Comparison of ENCODE assay signal across 9 cellular contexts in genomic region chr7:11373546-11374142, GRCh38.
DNase-seq lines count a peak whose midpoint lies in the region; ATAC-seq and TF ChIP-seq lines count a peak whose summit lies in the region.
"Had no signal": no experiment of that assay in that cellular context is flagged by ENCODE, and none has a peak within 500 bp of the region (broad histone marks: within the 10 kb centered on the region; RNA-seq: fewer than 3 reads in every experiment).

No MANE protein-coding gene starts in this region.

- no peak overlapping the region for H3K9ac ChIP-seq in MM.1S (ENCODE audit: low read length)
- H3K9ac ChIP-seq: BLaER1 had no signal

- no peaks in the 10 kb centered on the region for H4K20me1 ChIP-seq in MM.1S (ENCODE audit: insufficient read depth, low read length)
- H4K20me1 ChIP-seq: BLaER1 had no signal

- H3K4me3 Mint-ChIP-seq in neural crest cell: no peak overlapping the region

- no peaks in the 10 kb centered on the region for H3K36me3 Mint-ChIP-seq in neural crest cell (ENCODE audit: low read depth)

- H3F3A ChIP-seq in MM.1S (ENCODE audit: insufficient read depth, low read length): no peaks in the 10 kb centered on the region

- TF ChIP-seq CTCF in MM.1S (IDR thresholded peaks at IDR 0.05; ENCODE audit: low read length) (peak; percentile 65), astrocyte of the spinal cord (IDR thresholded peaks at IDR 0.05; ENCODE audit: low read depth, low read length) (peak; percentile 62), neural crest cell (conservative IDR thresholded peaks at IDR 0.05) (peak; percentile 75)

- no peak overlapping the region for H2AFZ ChIP-seq in MM.1S (ENCODE audit: low read length)

- no peaks in the 10 kb centered on the region for H3K9me3 Mint-ChIP-seq in neural crest cell

- H3K4me3 ChIP-seq in MM.1S (ENCODE audit: low read length) (no peak overlapping the region), astrocyte of the spinal cord (ENCODE audit: low read depth, low read length) (no peak overlapping the region)
- H3K4me3 ChIP-seq: BLaER1 had no signal

- H3K79me2 ChIP-seq in MM.1S (ENCODE audit: low read length): no peaks in the 10 kb centered on the region

- H3K36me3 ChIP-seq in MM.1S (replicated peaks; ENCODE audit: insufficient read depth, low read length): no peaks in the 10 kb centered on the region
- H3K36me3 ChIP-seq: BLaER1 had no signal

- H3K4me2 ChIP-seq in MM.1S (ENCODE audit: low read depth, low read length): no peak overlapping the region
- H3K4me2 ChIP-seq: BLaER1 had no signal

- in situ Hi-C loops in astrocyte of the spinal cord (cut with HindIII; ENCODE audit: low sequenced_read_pairs): no loop called here

- H3K27me3 Mint-ChIP-seq in neural crest cell (ENCODE audit: low read depth): no peaks in the 10 kb centered on the region

- H3K9me3 ChIP-seq in MM.1S (replicated peaks; ENCODE audit: insufficient read depth, low read length): no peaks in the 10 kb centered on the region
- H3K9me3 ChIP-seq: BLaER1 had no signal

- no peak overlapping the region for H3K27ac ChIP-seq in MM.1S (ENCODE audit: low read length)
- H3K27ac ChIP-seq: BLaER1 had no signal

- no peaks in the 10 kb centered on the region for H3K9me2 ChIP-seq in MM.1S (replicated peaks; ENCODE audit: insufficient read depth, low read length)

- H3K27me3 ChIP-seq in MM.1S (replicated peaks; ENCODE audit: insufficient read depth, low read length): no peaks in the 10 kb centered on the region
- H3K27me3 ChIP-seq: BLaER1 had no signal

- H3K4me1 Mint-ChIP-seq in neural crest cell: no peaks in the 10 kb centered on the region

- DNase-seq in DMS153 treated with DMSO at 0.1 percent for 48 hours (lab: John Stamatoyannopoulos, UW; ENCODE audit: unreplicated experiment): peak; percentile 48
- no peak for DNase-seq in DMS153 (lab: John Stamatoyannopoulos, UW)
- DNase-seq in MM.1S: peak; percentile 52
- peak; percentile 28 for DNase-seq in astrocyte of the spinal cord (ENCODE audit: low read depth, low spot score)
- DNase-seq in neural crest cell (ENCODE audit: low read depth, low spot score): no peak

- no peak overlapping the region for H3K27ac Mint-ChIP-seq in neural crest cell (ENCODE audit: unreplicated experiment)

- H3K4me1 ChIP-seq in MM.1S (ENCODE audit: low read length): no peaks in the 10 kb centered on the region
- H3K4me1 ChIP-seq: BLaER1 had no signal

- ATAC-seq in HG03139 (IDR thresholded peaks at IDR 0.05; ENCODE audit: unreplicated experiment) (no peak), HG02759 (IDR thresholded peaks at IDR 0.05; ENCODE audit: unreplicated experiment) (no peak), HG02973 (IDR thresholded peaks at IDR 0.05; ENCODE audit: unreplicated experiment) (no peak)

Comparison
In these comparisons a context has a peak if more than half of its experiments do, and no peak if none do; other contexts are left out.
1. DNase-seq: peak in DMS153 treated with DMSO at 0.1 percent for 48 hours (single experiment), MM.1S (single experiment) and astrocyte of the spinal cord (single experiment); none in DMS153 (single experiment) and neural crest cell (single experiment).
2. Peak in every context shown above with its lines, with median percentiles within 50 percentile points of each other: CTCF ChIP-seq.